Comparison of ENCODE assay signal across 8 cellular contexts in the genomic region with DNA sequence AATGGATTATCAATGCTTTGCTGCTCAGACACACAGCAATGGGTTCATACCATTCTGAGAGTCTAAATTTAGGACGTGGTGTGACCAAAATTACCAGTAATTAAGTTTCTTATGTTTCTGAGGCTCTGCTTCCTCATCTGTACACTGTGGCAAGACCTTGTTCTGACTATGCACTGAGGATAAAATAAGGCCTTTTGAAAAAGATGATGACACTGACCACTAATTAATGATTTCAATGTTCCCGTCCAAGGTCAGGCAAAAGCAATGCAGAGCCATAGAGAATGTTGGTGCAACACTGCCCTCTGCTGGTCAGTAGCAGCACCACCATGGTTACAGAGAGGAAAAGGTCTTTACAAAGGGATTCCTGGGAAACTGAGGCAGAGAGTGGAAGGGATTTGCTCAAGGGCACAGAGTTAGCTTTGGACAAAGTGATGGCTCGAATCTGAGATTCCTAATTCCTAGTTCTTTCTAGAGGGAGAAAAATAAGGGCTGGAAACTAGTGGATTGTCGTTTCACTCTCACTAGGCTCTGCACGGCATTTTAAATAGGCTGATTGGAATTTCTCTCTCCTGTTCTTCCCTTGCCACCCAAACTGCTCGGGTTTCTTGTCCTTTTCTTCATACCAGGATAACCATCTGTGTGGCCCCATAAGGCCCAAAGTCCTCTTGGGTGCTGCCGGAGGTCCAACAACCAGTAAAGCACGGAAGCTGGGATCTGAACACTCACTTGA. TPM values are rescaled to one million over a fixed set of nuclear protein-coding genes. Genes with fewer than 3 reads are reported as not detected.
DNase-seq lines count a peak whose midpoint lies in the region; ATAC-seq and TF ChIP-seq lines count a peak whose summit lies in the region.

No MANE protein-coding gene starts in this region.

- H3K9me3 Mint-ChIP-seq in activated B cell treated with CpG ODN at 0.5 μM for 24 hours = no peaks in the 10 kb centered on the region

- DNase-seq in G401 (ENCODE audit: low spot score) = peak; percentile 83
- peak; percentile 66 for DNase-seq in HEK293T (ENCODE audit: extremely low spot score)
- peak; percentile 52 for DNase-seq in NCI-H2029 treated with DMSO at 0.1 percent for 48 hours (lab: John Stamatoyannopoulos, UW)
- peak; percentile 31 for DNase-seq in activated B cell treated with CpG ODN at 0.5 μM for 24 hours
- DNase-seq in central memory CD4-positive, alpha-beta T cell = peak; percentile 46
- DNase-seq in left kidney (ENCODE audit: low read depth, low spot score) = peak; percentile 83
- peak; percentile 49 to 50 for DNase-seq in stimulated activated CD4-positive, alpha-beta T cell treated with anti-CD3 and anti-CD28 coated beads, Interleukin-4, amount 100 ng/mL, for 48 hours (ENCODE audit: low read depth in 2 of 2)

- TF ChIP-seq CTCF in activated B cell treated with CpG ODN at 0.5 μM for 24 hours (IDR thresholded peaks at IDR 0.05) = peak; percentile 50

- H3K27me3 Mint-ChIP-seq in activated B cell treated with CpG ODN at 0.5 μM for 24 hours = no peaks in the 10 kb centered on the region

- POLR2A ChIA-PET in HEK293T (lab: Yijun Ruan, JAX) (no interaction called here), activated B cell treated with CpG ODN at 0.5 μM for 24 hours (lab: Charles Lee) (interaction anchor here (0.5 kb wide), 2 partner anchors 54 to 98 kb away, joined by 3 read pairs; no protein-coding TSS in a partner anchor)

- peak; percentile 89 for ATAC-seq in activated B cell treated with CpG ODN at 0.5 μM for 24 hours (ENCODE audit: low read depth)
- no peak for ATAC-seq in HG03439 (IDR thresholded peaks at IDR 0.05; ENCODE audit: unreplicated experiment)

- H3K27ac Mint-ChIP-seq in activated B cell treated with CpG ODN at 0.5 μM for 24 hours = no peak overlapping the region

- H3K4me3 Mint-ChIP-seq in activated B cell treated with CpG ODN at 0.5 μM for 24 hours = no peak overlapping the region

- no peaks in the 10 kb centered on the region for H3K36me3 Mint-ChIP-seq in activated B cell treated with CpG ODN at 0.5 μM for 24 hours (ENCODE audit: low read depth)

- H3K4me1 Mint-ChIP-seq in activated B cell treated with CpG ODN at 0.5 μM for 24 hours = peaks cover 4% of the 10 kb centered on the region

- intact Hi-C loops in activated B cell treated with CpG ODN at 0.5 μM for 24 hours (cut with micrococcal nuclease) = loop anchor here (1.0 to 5.0 kb wide), 9 partner anchors 50 to 754 kb away; partner anchors contain the start of genes P2RX4 and UNC119B

- in situ Hi-C loops in G401 (cut with HindIII; ENCODE audit: low sequenced_read_pairs) = no loop called here

- CTCF ChIA-PET in HEK293T (lab: Yijun Ruan, JAX) (interaction anchor here (0.7 to 1.5 kb wide), 2 partner anchors 105 to 119 kb away, joined by 3 to 4 read pairs; no protein-coding TSS in a partner anchor), activated B cell treated with CpG ODN at 0.5 μM for 24 hours (lab: Charles Lee) (interaction anchor here (0.7 to 1.9 kb wide), 6 partner anchors 88 to 529 kb away, joined by 3 to 6 read pairs (median 4); partner anchors contain the start of gene POP5)

TF ChIP-seq in HEK293T, 16 proteins besides CTCF, POLR2A, EP300 and RAD21:
- no peak for TF ChIP-seq CTBP1 (IDR thresholded peaks at IDR 0.05; ENCODE audit: borderline replicate concordance)
- no peak for TF ChIP-seq ELF4 (IDR thresholded peaks at IDR 0.05)
- TF ChIP-seq SP1 (IDR thresholded peaks at IDR 0.05) = no peak
- TF ChIP-seq BHLHE40 (IDR thresholded peaks at IDR 0.05; ENCODE audit: borderline replicate concordance) = no peak
- TF ChIP-seq ARNT (IDR thresholded peaks at IDR 0.05) = no peak
- TF ChIP-seq SUZ12 (IDR thresholded peaks at IDR 0.05) = no peak
- no peak for TF ChIP-seq FOXM1 (IDR thresholded peaks at IDR 0.05; ENCODE audit: borderline replicate concordance)

RNA-seq across cellular contexts. Expression of gene P2RX7, which starts 22.3 kb away (rescaled TPM):
- not detected in 2 replicates for total RNA-seq in G401 (2014; rRNA removed; shearing (Covaris generic))
- 2.7 and 5.3 TPM in 2 replicates for total RNA-seq in activated B cell treated with CpG ODN at 0.5 μM for 24 hours

Comparison
In these comparisons a context has a peak if more than half of its experiments do, and no peak if none do; other contexts are left out.
1. DNase-seq: peak in every context shown above with its lines; median percentile 83 in G401; 83 in left kidney; 66 in HEK293T; 52 in NCI-H2029 treated with DMSO at 0.1 percent for 48 hours; 50 in stimulated activated CD4-positive, alpha-beta T cell treated with anti-CD3 and anti-CD28 coated beads, Interleukin-4, amount 100 ng/mL, for 48 hours; 46 in central memory CD4-positive, alpha-beta T cell; 31 in activated B cell treated with CpG ODN at 0.5 μM for 24 hours.